In the genomic region with DNA sequence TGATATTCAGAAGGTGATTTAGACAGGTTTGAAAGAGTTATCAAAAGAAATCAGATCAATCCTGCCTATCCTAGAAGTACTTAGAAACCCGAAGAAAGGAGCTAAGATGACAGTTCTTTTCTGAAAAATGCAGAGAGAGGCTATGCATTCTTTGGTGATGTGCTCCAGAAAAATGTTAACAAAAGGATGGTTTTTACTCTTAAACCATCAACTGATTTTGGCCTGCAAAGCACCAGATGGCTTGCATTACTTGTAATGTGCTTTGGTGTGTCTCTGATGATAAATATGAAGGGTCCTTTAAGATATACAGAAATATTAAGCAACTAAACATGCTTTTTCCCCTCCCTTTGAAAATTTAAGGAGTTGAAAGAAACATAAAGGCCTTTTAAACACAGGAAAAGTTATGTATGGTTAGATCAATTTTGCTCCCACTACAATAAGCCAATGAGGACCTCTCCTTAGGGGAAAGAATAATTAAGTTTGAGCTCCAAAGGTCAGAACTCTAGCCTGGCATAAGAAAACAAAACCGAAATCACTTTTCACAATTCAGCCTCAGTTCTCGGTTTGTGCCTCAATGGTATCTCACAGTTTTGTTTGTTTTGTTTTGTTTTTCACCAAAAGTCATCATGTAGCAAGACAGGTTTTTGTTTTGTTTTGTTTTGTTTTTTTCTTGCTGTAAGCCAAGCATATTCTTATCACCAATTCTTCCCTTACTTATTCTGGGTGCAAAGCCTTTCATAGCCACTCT, we compare ENCODE assay signal across 23 cellular contexts.
DNase-seq lines count a peak whose midpoint lies in the region; ATAC-seq, FAIRE-seq and TF ChIP-seq lines count a peak whose summit lies in the region.
"Had no signal": no experiment of that assay in that cellular context is flagged by ENCODE, and none has a peak within 500 bp of the region (broad histone marks: within the 10 kb centered on the region; RNA-seq: fewer than 3 reads in every experiment).

No MANE protein-coding gene starts in this region.

- H3K9me3 ChIP-seq in HepG2 (ENCODE audit: low read length): no peaks in the 10 kb centered on the region
- H3K9me3 ChIP-seq in right lobe of liver: no peaks in the 10 kb centered on the region
- no peaks in the 10 kb centered on the region for H3K9me3 ChIP-seq in SK-N-SH
- no peaks in the 10 kb centered on the region for H3K9me3 ChIP-seq in heart left ventricle
- H3K9me3 ChIP-seq: MG63 had no signal

- no peak for DNase-seq in HepG2 (ENCODE audit: low spot score)
- DNase-seq in right lobe of liver: no peak
- no peak for DNase-seq in SK-N-SH
- DNase-seq in fibroblast of the aortic adventitia (ENCODE audit: low read depth): peak; percentile 70
- no peak for DNase-seq in GM13976 (ENCODE audit: low spot score)
- no peak for DNase-seq in NCI-H2029 (lab: John Stamatoyannopoulos, UW)
- DNase-seq in heart left ventricle: no peak
- DNase-seq: DND-41, GDM1, Karpas-422, MG63, NCI-H1105, NCI-H1694 treated with DMSO at 0.1 percent for 48 hours, NCI-H345, NCI-H526, SHP77 treated with DMSO at 0.1 percent for 48 hours, T-helper 17 cell had no signal

- TF ChIP-seq POLR2A in HepG2 (IDR thresholded peaks at IDR 0.05; ENCODE audit: insufficient read depth in 1 of 2, low read depth in 2 of 2, low read length in 2 of 2) (no peak), right lobe of liver (IDR thresholded peaks at IDR 0.05) (no peak), heart left ventricle (IDR thresholded peaks at IDR 0.05) (no peak)

- in situ Hi-C loops in HepG2 (cut with HindIII; ENCODE audit: extremely low pct_ligation_motif_present, low pct_unique_long_range_greater_than_20kb): no loop called here
- in situ Hi-C loops in GM13976 (cut with MboI; ENCODE audit: low sequenced_read_pairs, unreplicated experiment): no loop called here

- no peaks in the 10 kb centered on the region for H3K27me3 ChIP-seq in HepG2 (ENCODE audit: control insufficient read depth in 1 of 2, insufficient read depth in 2 of 2, low read length in 2 of 2)
- no peaks in the 10 kb centered on the region for H3K27me3 ChIP-seq in right lobe of liver
- H3K27me3 ChIP-seq in SK-N-SH (ENCODE audit: insufficient read depth): no peaks in the 10 kb centered on the region
- no peaks in the 10 kb centered on the region for H3K27me3 ChIP-seq in heart left ventricle
- H3K27me3 ChIP-seq: MG63 had no signal

- no TSS peak for BruUV-seq in HepG2 (replicated peaks; lab: Mats Ljungman, UMichigan)

- CTCF ChIA-PET in HepG2 (lab: Yijun Ruan, JAX; ENCODE audit: low intra/inter-chr PET ratio, low total read pairs) (no interaction called here), SK-N-SH (lab: Yijun Ruan, JAX) (no interaction called here)

- TF ChIP-seq CTCF in HepG2 (CRISPR knock-in tag; IDR thresholded peaks at IDR 0.05) (no peak), right lobe of liver (IDR thresholded peaks at IDR 0.05) (no peak), SK-N-SH (IDR thresholded peaks at IDR 0.05) (no peak), fibroblast of the aortic adventitia (IDR thresholded peaks at IDR 0.05; ENCODE audit: insufficient read depth, low read length) (no peak), GM13976 (IDR thresholded peaks at IDR 0.05; ENCODE audit: borderline replicate concordance, control extremely low read depth, extremely low read depth, insufficient read depth, missing control alignments) (no peak), heart left ventricle (IDR thresholded peaks at IDR 0.05) (no peak)

- no peak overlapping the region for H3K4me2 ChIP-seq in HepG2 (ENCODE audit: low read depth, low read length)
- H3K4me2 ChIP-seq in SK-N-SH: no peak overlapping the region

- H3K79me2 ChIP-seq in HepG2 (ENCODE audit: insufficient read depth, low read length) (no peaks in the 10 kb centered on the region), SK-N-SH (ENCODE audit: insufficient read depth) (no peaks in the 10 kb centered on the region)

- ATAC-seq in HepG2 (no peak), right lobe of liver (no peak), GM21619 (IDR thresholded peaks at IDR 0.05; ENCODE audit: unreplicated experiment) (no peak), heart left ventricle (no peak)
- ATAC-seq: HCT116, T-helper 17 cell had no signal

- H3K4me3 ChIP-seq in HepG2 (replicated peaks in 1 of 3; ENCODE audit: insufficient read depth in 1 of 3, low read depth in 2 of 3, low read length in 3 of 3) (no peak overlapping the region), right lobe of liver (no peak overlapping the region), SK-N-SH (ENCODE audit: low read depth in 2 of 2, low read length in 1 of 2) (no peak overlapping the region), fibroblast of the aortic adventitia (ENCODE audit: low read depth, low read length) (no peak overlapping the region), heart left ventricle (no peak overlapping the region)
- H3K4me3 ChIP-seq: MG63 had no signal

- H3K36me3 ChIP-seq in HepG2 (replicated peaks in 1 of 2; ENCODE audit: control insufficient read depth in 1 of 2, insufficient read depth in 2 of 2, low read length in 2 of 2) (no peaks in the 10 kb centered on the region), right lobe of liver (no peaks in the 10 kb centered on the region), SK-N-SH (replicated peaks in 1 of 2; ENCODE audit: control insufficient read depth in 1 of 2, insufficient read depth in 2 of 2, low read length in 1 of 2) (no peaks in the 10 kb centered on the region), heart left ventricle (no peaks in the 10 kb centered on the region)
- H3K36me3 ChIP-seq: MG63 had no signal

- H3K4me1 ChIP-seq in HepG2 (ENCODE audit: insufficient read depth, low read length): peaks cover 16% of the 10 kb centered on the region
- peaks cover 0 to 4% (median 0%) of the 10 kb centered on the region in 4 donors for H3K4me1 ChIP-seq in right lobe of liver
- peaks cover 0 to 8% of the 10 kb centered on the region in 2 experiments; a peak in 1 of 4 replicates for H3K4me1 ChIP-seq in SK-N-SH (ENCODE audit: control insufficient read depth in 1 of 2, insufficient read depth in 2 of 2, low read depth in 1 of 2, low read length in 1 of 2)
- peaks cover 0 to 8% (median 0%) of the 10 kb centered on the region in 12 donors for H3K4me1 ChIP-seq in heart left ventricle

- FAIRE-seq in HepG2 (lab: Jason Lieb, UNC): peak; percentile 18
- FAIRE-seq: GM12892, GM19239 had no signal

- no peaks in the 10 kb centered on the region for H4K20me1 ChIP-seq in HepG2 (ENCODE audit: insufficient read depth, low read length)
- H4K20me1 ChIP-seq in SK-N-SH (ENCODE audit: insufficient read depth): no peaks in the 10 kb centered on the region

- POLR2A ChIA-PET in HepG2 (lab: Yijun Ruan, JAX): no interaction called here
- POLR2A ChIA-PET in SK-N-SH (lab: Yijun Ruan, JAX): no interaction called here

- intact Hi-C loops in HepG2 (cut with micrococcal nuclease; ENCODE audit: unreplicated experiment): no loop called here
- intact Hi-C loops in right lobe of liver (cut with DNase I): no loop called here
- intact Hi-C loops in heart left ventricle (cut with DNase I): no loop called here

- no peak overlapping the region for H3K9ac ChIP-seq in HepG2 (ENCODE audit: insufficient read depth, low read depth, low read length)
- H3K9ac ChIP-seq in SK-N-SH: no peak overlapping the region

- H3F3A ChIP-seq in SK-N-SH (replicated peaks; ENCODE audit: insufficient read depth): no peaks in the 10 kb centered on the region

- WGBS in HepG2 (ENCODE audit: low lambda C conversion rate): 59% methylated on average over 3 of the region's 3 CpGs
- 88% methylated on average over 3 of the region's 3 CpGs for WGBS in right lobe of liver (ENCODE audit: insufficient coverage, low coverage, low lambda C conversion rate, missing lambda C conversion rate)
- 73% methylated on average over 3 of the region's 3 CpGs for WGBS in SK-N-SH (ENCODE audit: low lambda C conversion rate)
- 85 to 90% (median 86%) methylated on average over 3 of the region's 3 CpGs for WGBS in heart left ventricle, 4 donors

- no peak overlapping the region for H3K27ac ChIP-seq in HepG2 (ENCODE audit: extremely low read length, insufficient read depth, low read length)
- H3K27ac ChIP-seq in right lobe of liver: no peak overlapping the region
- peak overlapping the region in 1 of 2 experiments; percentile 17; a peak in 2 of 4 replicates for H3K27ac ChIP-seq in SK-N-SH (ENCODE audit: low read depth in 2 of 2, low read length in 1 of 2)
- H3K27ac ChIP-seq in heart left ventricle: no peak overlapping the region
- H3K27ac ChIP-seq: 22Rv1, C4-2B had no signal

- TF ChIP-seq EP300 in HepG2 (IDR thresholded peaks at IDR 0.05; ENCODE audit: low read depth in 2 of 2, low read length in 2 of 2) (no peak), HepG2 (CRISPR knock-in tag; IDR thresholded peaks at IDR 0.05; ENCODE audit: borderline replicate concordance) (no peak), SK-N-SH (IDR thresholded peaks at IDR 0.05; ENCODE audit: borderline replicate concordance in 1 of 2, low read depth in 1 of 2, low read length in 1 of 2) (no peak)

- no peak for TF ChIP-seq RAD21 in HepG2 (CRISPR knock-in tag; IDR thresholded peaks at IDR 0.05)
- no peak for TF ChIP-seq RAD21 in SK-N-SH (IDR thresholded peaks at IDR 0.05; ENCODE audit: low read length)

- H3K9me2 ChIP-seq in SK-N-SH: no peaks in the 10 kb centered on the region

- H2AFZ ChIP-seq in HepG2 (ENCODE audit: low read length) (no peak overlapping the region), SK-N-SH (ENCODE audit: low read depth) (no peak overlapping the region)

TF ChIP-seq in HepG2, 621 proteins besides CTCF, POLR2A, EP300 and RAD21 (continues in another document):
- TF ChIP-seq RNF2 (conservative IDR thresholded peaks at IDR 0.05; ENCODE audit: low read depth): no peak
- TF ChIP-seq GATAD1 (CRISPR knock-in tag; IDR thresholded peaks at IDR 0.05): no peak
- TF ChIP-seq, protein P1, sequence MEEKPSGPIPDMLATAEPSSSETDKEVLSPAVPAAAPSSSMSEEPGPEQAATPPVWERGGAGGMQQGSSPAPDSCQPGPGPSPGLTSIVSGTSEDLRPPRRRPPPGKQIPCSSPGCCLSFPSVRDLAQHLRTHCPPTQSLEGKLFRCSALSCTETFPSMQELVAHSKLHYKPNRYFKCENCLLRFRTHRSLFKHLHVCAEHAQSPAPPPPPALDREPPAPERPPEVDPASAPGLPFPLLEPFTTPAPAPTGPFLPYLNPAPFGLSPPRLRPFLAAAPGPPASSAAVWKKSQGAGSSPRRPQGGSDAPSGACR (CRISPR knock-in tag; IDR thresholded peaks at IDR 0.05): no peak

TF ChIP-seq in SK-N-SH, 30 proteins besides CTCF, POLR2A, EP300 and RAD21 (continues in another document):
- TF ChIP-seq ELF1 (IDR thresholded peaks at IDR 0.05): no peak
- TF ChIP-seq YY1 (IDR thresholded peaks at IDR 0.05; ENCODE audit: low read depth): no peak
- no peak for TF ChIP-seq TEAD4 (IDR thresholded peaks at IDR 0.05; ENCODE audit: borderline replicate concordance, insufficient read depth)
- peak; percentile 16; the same call in 1 of the 2 replicates for TF ChIP-seq NFIC (IDR thresholded peaks at IDR 0.05; ENCODE audit: borderline replicate concordance)
- no peak for TF ChIP-seq TAF1 (IDR thresholded peaks at IDR 0.05; ENCODE audit: borderline replicate concordance, low read depth, low read length)
- no peak for TF ChIP-seq RCOR1 (IDR thresholded peaks at IDR 0.05; ENCODE audit: low read length)
- no peak for TF ChIP-seq FOXJ3 (CRISPR knock-in tag; IDR thresholded peaks at IDR 0.05)
- TF ChIP-seq RXRA (IDR thresholded peaks at IDR 0.05; ENCODE audit: borderline replicate concordance, low read depth): no peak
